1 cellular context compared by ENCODE assay signal in the genomic region with DNA sequence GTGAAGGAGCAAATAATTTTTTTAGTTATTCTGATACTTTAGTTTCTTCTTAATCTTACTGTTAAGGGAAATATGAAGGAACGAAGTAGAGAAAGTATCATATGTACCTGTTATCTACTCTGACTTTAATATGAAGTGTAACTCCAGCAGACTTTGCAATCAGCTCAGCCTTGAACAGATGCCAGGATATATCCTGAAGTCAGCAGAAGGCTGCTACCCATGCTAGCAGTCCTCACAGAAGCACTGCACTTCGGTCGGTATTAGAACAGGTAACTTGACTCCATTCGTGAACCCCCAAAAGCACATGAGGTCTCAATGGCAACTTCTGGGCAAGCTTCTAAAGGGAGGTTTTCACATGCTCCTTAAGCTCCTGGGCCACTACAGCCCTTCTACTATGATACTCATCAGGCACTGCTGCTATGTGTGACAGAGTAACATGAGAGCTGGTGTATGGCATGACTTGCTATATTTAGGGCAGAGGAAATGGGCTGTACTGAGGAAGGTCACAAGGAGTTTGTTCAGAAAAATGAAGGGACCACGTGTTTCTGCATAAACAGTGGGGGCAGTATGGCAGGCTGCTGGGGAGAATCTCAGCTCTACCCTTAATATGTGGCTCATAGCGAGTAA.
TF ChIP-seq lines count a peak whose summit lies in the region.

No MANE protein-coding gene starts in this region.

TF ChIP-seq in K562, 482 proteins besides CTCF, POLR2A, EP300 and RAD21 (continues in another document):
- TF ChIP-seq L3MBTL2 (IDR thresholded peaks at IDR 0.05), result peak; percentile 16; the same call in 1 of the 2 replicates
- no peak for TF ChIP-seq ZNF583 (CRISPR knock-in tag; IDR thresholded peaks at IDR 0.05)
- TF ChIP-seq PHF20 (IDR thresholded peaks at IDR 0.05; ENCODE audit: partially characterized antibody), result no peak
- TF ChIP-seq SRSF9 (IDR thresholded peaks at IDR 0.05; ENCODE audit: borderline replicate concordance, low read depth, low read length), result no peak
- TF ChIP-seq ZKSCAN8 (CRISPR knock-in tag; IDR thresholded peaks at IDR 0.05), result no peak
- no peak for TF ChIP-seq ZFX (CRISPR knock-in tag; IDR thresholded peaks at IDR 0.05)
- no peak for TF ChIP-seq ARNT (IDR thresholded peaks at IDR 0.05)
- peak; percentile 80 for TF ChIP-seq NFE2 (IDR thresholded peaks at IDR 0.05; ENCODE audit: low read depth)
- no peak for TF ChIP-seq HLTF (IDR thresholded peaks at IDR 0.05)
- TF ChIP-seq ZNF277 (CRISPR knock-in tag; IDR thresholded peaks at IDR 0.05; ENCODE audit: borderline replicate concordance), result no peak
- TF ChIP-seq ZNF121 (CRISPR knock-in tag; conservative IDR thresholded peaks at IDR 0.05), result no peak
- TF ChIP-seq CBFA2T3 (IDR thresholded peaks at IDR 0.05), result peak; percentile 13; the same call in 1 of the 2 replicates
- TF ChIP-seq BRD4 (IDR thresholded peaks at IDR 0.05), result no peak
- TF ChIP-seq HDAC2 (IDR thresholded peaks at IDR 0.05), result peak; percentile 45; the same call in 1 of the 2 replicates
- TF ChIP-seq, protein P1, sequence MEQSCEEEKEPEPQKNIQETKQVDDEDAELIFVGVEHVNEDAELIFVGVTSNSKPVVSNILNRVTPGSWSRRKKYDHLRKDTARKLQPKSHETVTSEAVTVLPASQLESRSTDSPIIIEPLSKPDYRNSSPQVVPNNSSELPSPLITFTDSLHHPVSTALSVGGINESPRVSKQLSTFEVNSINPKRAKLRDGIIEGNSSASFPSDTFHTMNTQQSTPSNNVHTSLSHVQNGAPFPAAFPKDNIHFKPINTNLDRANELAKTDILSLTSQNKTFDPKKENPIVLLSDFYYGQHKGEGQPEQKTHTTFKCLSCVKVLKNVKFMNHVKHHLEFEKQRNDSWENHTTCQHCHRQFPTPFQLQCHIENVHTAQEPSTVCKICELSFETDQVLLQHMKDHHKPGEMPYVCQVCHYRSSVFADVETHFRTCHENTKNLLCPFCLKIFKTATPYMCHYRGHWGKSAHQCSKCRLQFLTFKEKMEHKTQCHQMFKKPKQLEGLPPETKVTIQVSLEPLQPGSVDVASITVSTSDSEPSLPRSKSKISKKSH (CRISPR knock-in tag; IDR thresholded peaks at IDR 0.05), result no peak
- peak; percentile 89 for TF ChIP-seq MAFG (tag; conservative IDR thresholded peaks at IDR 0.05)
- no peak for TF ChIP-seq ZNF239 (CRISPR knock-in tag; IDR thresholded peaks at IDR 0.05)
- no peak for TF ChIP-seq ATF2 (CRISPR knock-in tag; IDR thresholded peaks at IDR 0.05)
- TF ChIP-seq SIX5 (IDR thresholded peaks at IDR 0.05; ENCODE audit: borderline replicate concordance in 1 of 2, insufficient read depth in 1 of 2, low read depth in 1 of 2, low read length in 2 of 2), result no peak
- TF ChIP-seq NCOA6 (IDR thresholded peaks at IDR 0.05), result no peak
- no peak for TF ChIP-seq ZFP91 (CRISPR knock-in tag; IDR thresholded peaks at IDR 0.05)
- TF ChIP-seq, protein P2, sequence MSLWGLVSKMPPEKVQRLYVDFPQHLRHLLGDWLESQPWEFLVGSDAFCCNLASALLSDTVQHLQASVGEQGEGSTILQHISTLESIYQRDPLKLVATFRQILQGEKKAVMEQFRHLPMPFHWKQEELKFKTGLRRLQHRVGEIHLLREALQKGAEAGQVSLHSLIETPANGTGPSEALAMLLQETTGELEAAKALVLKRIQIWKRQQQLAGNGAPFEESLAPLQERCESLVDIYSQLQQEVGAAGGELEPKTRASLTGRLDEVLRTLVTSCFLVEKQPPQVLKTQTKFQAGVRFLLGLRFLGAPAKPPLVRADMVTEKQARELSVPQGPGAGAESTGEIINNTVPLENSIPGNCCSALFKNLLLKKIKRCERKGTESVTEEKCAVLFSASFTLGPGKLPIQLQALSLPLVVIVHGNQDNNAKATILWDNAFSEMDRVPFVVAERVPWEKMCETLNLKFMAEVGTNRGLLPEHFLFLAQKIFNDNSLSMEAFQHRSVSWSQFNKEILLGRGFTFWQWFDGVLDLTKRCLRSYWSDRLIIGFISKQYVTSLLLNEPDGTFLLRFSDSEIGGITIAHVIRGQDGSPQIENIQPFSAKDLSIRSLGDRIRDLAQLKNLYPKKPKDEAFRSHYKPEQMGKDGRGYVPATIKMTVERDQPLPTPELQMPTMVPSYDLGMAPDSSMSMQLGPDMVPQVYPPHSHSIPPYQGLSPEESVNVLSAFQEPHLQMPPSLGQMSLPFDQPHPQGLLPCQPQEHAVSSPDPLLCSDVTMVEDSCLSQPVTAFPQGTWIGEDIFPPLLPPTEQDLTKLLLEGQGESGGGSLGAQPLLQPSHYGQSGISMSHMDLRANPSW (CRISPR knock-in tag; IDR thresholded peaks at IDR 0.05), result no peak
- TF ChIP-seq ZNF57 (CRISPR knock-in tag; IDR thresholded peaks at IDR 0.05), result no peak
- no peak for TF ChIP-seq U2AF2 (optimal IDR thresholded peaks at IDR 0.05; ENCODE audit: low read depth, low read length)
- TF ChIP-seq HNRNPUL1 (IDR thresholded peaks at IDR 0.05; ENCODE audit: low read length), result no peak
- no peak for TF ChIP-seq ZNF584 (CRISPR knock-in tag; IDR thresholded peaks at IDR 0.05; ENCODE audit: low read depth)
- TF ChIP-seq TAL1 (IDR thresholded peaks at IDR 0.05), result no peak
- TF ChIP-seq RAD51 (IDR thresholded peaks at IDR 0.05; ENCODE audit: borderline replicate concordance, low read depth), result peak; percentile 32; the same call in 1 of the 2 replicates
- 0 out of 2 replicates have a peak, but pooled peaks have one; percentile 10 for TF ChIP-seq CTBP1 (IDR thresholded peaks at IDR 0.05; ENCODE audit: borderline replicate concordance)
- TF ChIP-seq, protein P3, sequence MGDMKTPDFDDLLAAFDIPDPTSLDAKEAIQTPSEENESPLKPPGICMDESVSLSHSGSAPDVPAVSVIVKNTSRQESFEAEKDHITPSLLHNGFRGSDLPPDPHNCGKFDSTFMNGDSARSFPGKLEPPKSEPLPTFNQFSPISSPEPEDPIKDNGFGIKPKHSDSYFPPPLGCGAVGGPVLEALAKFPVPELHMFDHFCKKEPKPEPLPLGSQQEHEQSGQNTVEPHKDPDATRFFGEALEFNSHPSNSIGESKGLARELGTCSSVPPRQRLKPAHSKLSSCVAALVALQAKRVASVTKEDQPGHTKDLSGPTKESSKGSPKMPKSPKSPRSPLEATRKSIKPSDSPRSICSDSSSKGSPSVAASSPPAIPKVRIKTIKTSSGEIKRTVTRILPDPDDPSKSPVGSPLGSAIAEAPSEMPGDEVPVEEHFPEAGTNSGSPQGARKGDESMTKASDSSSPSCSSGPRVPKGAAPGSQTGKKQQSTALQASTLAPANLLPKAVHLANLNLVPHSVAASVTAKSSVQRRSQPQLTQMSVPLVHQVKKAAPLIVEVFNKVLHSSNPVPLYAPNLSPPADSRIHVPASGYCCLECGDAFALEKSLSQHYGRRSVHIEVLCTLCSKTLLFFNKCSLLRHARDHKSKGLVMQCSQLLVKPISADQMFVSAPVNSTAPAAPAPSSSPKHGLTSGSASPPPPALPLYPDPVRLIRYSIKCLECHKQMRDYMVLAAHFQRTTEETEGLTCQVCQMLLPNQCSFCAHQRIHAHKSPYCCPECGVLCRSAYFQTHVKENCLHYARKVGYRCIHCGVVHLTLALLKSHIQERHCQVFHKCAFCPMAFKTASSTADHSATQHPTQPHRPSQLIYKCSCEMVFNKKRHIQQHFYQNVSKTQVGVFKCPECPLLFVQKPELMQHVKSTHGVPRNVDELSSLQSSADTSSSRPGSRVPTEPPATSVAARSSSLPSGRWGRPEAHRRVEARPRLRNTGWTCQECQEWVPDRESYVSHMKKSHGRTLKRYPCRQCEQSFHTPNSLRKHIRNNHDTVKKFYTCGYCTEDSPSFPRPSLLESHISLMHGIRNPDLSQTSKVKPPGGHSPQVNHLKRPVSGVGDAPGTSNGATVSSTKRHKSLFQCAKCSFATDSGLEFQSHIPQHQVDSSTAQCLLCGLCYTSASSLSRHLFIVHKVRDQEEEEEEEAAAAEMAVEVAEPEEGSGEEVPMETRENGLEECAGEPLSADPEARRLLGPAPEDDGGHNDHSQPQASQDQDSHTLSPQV (IDR thresholded peaks at IDR 0.05), result peak; percentile 55; the same call in 1 of the 2 replicates
- no peak for TF ChIP-seq TEAD2 (tag; IDR thresholded peaks at IDR 0.05)
- no peak for TF ChIP-seq SMARCA5 (IDR thresholded peaks at IDR 0.05)
- peak; percentile 33; the same call in 1 of the 2 replicates for TF ChIP-seq MAFF (IDR thresholded peaks at IDR 0.05; ENCODE audit: low read length)
- TF ChIP-seq ETV1 (tag; conservative IDR thresholded peaks at IDR 0.05; ENCODE audit: low read depth), result no peak
- TF ChIP-seq NFIC (IDR thresholded peaks at IDR 0.05), result 0 out of 2 replicates have a peak, but pooled peaks have one; percentile 36
- TF ChIP-seq HMGN3 (IDR thresholded peaks at IDR 0.05; ENCODE audit: borderline replicate concordance, extremely low read depth, insufficient read length, low read depth, low read length), result no peak
- no peak for TF ChIP-seq HMG20A (CRISPR knock-in tag; conservative IDR thresholded peaks at IDR 0.05)
- TF ChIP-seq JUNB (CRISPR knock-in tag; conservative IDR thresholded peaks at IDR 0.05), result no peak
- 0 out of 4 replicates have a peak, but pooled peaks have one; percentile 27 to 28 for TF ChIP-seq FOXK2 (conservative IDR thresholded peaks at IDR 0.05 in 1 of 2, IDR thresholded peaks at IDR 0.05 in 1 of 2; ENCODE audit: low read depth in 2 of 2)
- no peak for TF ChIP-seq YBX1 (IDR thresholded peaks at IDR 0.05)
- TF ChIP-seq ASH1L (IDR thresholded peaks at IDR 0.05; ENCODE audit: borderline replicate concordance, low read depth, partially characterized antibody), result no peak
- no peak for TF ChIP-seq FOXA3 (CRISPR knock-in tag; conservative IDR thresholded peaks at IDR 0.05 in 1 of 2, IDR thresholded peaks at IDR 0.05 in 1 of 2)
- TF ChIP-seq CCAR2 (IDR thresholded peaks at IDR 0.05; ENCODE audit: low read depth, low read length), result no peak
- TF ChIP-seq RBM25 (IDR thresholded peaks at IDR 0.05; ENCODE audit: low read depth, low read length, severe bottlenecking), result peak; percentile 59
- TF ChIP-seq POLR2B (IDR thresholded peaks at IDR 0.05; ENCODE audit: low read depth, partially characterized antibody), result no peak
